Comparison of ENCODE assay signal across 8 cellular contexts in the genomic region with DNA sequence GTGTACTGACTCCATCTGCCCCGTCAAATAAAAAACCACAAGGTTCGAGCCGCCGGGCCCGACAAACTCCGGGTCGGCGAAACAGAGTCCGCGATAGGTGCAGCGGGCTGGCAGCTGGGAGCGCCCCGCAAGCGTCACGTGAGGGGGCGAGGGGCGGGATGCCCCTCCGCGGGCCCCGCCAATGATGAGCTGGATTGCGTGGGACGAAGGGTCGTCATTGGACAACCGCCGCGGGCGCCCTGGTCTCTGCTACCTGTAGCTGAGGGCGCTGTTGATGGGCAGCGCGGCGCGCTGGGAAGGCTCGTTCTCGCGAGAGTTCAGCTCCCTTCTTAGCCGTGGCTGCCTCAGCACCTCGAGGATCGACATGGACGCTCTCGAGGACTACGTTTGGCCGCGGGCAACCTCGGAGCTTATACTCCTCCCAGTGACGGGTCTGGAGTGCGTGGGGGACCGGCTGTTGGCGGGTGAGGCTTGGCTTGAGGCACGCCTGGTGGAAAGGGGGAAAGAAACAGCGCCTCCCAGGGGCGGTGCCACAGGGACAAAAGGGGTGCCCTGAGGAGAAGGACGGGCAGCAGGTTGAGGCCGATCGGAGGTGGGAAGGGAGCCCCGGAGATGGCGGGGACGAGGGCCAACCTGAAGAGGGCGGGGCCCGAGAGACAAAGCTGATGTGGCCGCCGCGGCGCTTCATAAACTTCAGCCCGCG. TPM values are rescaled to one million over a fixed set of nuclear protein-coding genes. Genes with fewer than 3 reads are reported as not detected.
DNase-seq lines count a peak whose midpoint lies in the region; ATAC-seq, FAIRE-seq and TF ChIP-seq lines count a peak whose summit lies in the region.

A gene with protein sequence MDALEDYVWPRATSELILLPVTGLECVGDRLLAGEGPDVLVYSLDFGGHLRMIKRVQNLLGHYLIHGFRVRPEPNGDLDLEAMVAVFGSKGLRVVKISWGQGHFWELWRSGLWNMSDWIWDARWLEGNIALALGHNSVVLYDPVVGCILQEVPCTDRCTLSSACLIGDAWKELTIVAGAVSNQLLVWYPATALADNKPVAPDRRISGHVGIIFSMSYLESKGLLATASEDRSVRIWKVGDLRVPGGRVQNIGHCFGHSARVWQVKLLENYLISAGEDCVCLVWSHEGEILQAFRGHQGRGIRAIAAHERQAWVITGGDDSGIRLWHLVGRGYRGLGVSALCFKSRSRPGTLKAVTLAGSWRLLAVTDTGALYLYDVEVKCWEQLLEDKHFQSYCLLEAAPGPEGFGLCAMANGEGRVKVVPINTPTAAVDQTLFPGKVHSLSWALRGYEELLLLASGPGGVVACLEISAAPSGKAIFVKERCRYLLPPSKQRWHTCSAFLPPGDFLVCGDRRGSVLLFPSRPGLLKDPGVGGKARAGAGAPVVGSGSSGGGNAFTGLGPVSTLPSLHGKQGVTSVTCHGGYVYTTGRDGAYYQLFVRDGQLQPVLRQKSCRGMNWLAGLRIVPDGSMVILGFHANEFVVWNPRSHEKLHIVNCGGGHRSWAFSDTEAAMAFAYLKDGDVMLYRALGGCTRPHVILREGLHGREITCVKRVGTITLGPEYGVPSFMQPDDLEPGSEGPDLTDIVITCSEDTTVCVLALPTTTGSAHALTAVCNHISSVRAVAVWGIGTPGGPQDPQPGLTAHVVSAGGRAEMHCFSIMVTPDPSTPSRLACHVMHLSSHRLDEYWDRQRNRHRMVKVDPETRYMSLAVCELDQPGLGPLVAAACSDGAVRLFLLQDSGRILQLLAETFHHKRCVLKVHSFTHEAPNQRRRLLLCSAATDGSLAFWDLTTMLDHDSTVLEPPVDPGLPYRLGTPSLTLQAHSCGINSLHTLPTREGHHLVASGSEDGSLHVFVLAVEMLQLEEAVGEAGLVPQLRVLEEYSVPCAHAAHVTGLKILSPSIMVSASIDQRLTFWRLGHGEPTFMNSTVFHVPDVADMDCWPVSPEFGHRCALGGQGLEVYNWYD (plus strand): TSS at position 324 of the 703 bp plus-strand sequence. CDS start 41 bp downstream, at position 365.

- TF ChIP-seq CTCF in right atrium auricular region (IDR thresholded peaks at IDR 0.05) (peak; percentile 34 to 68), psoas muscle (IDR thresholded peaks at IDR 0.05) (peak; percentile 35)

- H3K27ac Mint-ChIP-seq in T-helper 17 cell = peak within 1 kb of the TSS; percentile 99

- no peaks in the 10 kb centered on the region for H3K27me3 ChIP-seq in right atrium auricular region
- no peaks in the 10 kb centered on the region for H3K27me3 ChIP-seq in psoas muscle (ENCODE audit: insufficient read depth in 3 of 3, low read length in 2 of 3)

- WGBS in psoas muscle, 3 donors = 0 to 1% (median 0%) methylated on average over 63 to 65 of the region's 65 CpGs

- peak; percentile 87 for ATAC-seq in GM18498 (IDR thresholded peaks at IDR 0.05; ENCODE audit: unreplicated experiment)
- ATAC-seq in HG02938 (IDR thresholded peaks at IDR 0.05; ENCODE audit: unreplicated experiment) = peak; percentile 79
- peak; percentile 92 for ATAC-seq in T-helper 17 cell
- peak; percentile 93 to 96 (median 94) for ATAC-seq in psoas muscle

- H3K4me3 ChIP-seq in right atrium auricular region (peak within 1 kb of the TSS; percentile 75 to 82), psoas muscle (peak within 1 kb of the TSS; percentile 87)

- H3K4me1 Mint-ChIP-seq in T-helper 17 cell = peaks cover 30% of the 10 kb centered on the region

- peaks cover 2% of the 10 kb centered on the region for H3K36me3 Mint-ChIP-seq in T-helper 17 cell (ENCODE audit: low read depth)

- H3K4me3 Mint-ChIP-seq in T-helper 17 cell = peak within 1 kb of the TSS; percentile 100

- H3K27ac ChIP-seq in angular gyrus (ENCODE audit: low read depth, low read length) = peak within 1 kb of the TSS; percentile 92
- peak within 1 kb of the TSS; percentile 97 to 98 for H3K27ac ChIP-seq in right atrium auricular region
- H3K27ac ChIP-seq in psoas muscle = peak within 1 kb of the TSS; percentile 95

- FAIRE-seq in urothelium cell line (lab: Jason Lieb, UNC) = peak; percentile 88

- DNase-seq in NCI-H1694 treated with DMSO at 0.1 percent for 48 hours (lab: John Stamatoyannopoulos, UW) = peak; percentile 72
- peak; percentile 92 to 96 (median 94) for DNase-seq in T-helper 17 cell
- peak; percentile 98 for DNase-seq in right atrium auricular region (ENCODE audit: low spot score)
- peak; percentile 97 to 98 for DNase-seq in psoas muscle
- DNase-seq in urothelium cell line (ENCODE audit: low spot score) = peak; percentile 98

- intact Hi-C loops in psoas muscle (cut with DNase I) = no loop called here

- peaks cover 0 to 23% of the 10 kb centered on the region in 2 donors for H3K4me1 ChIP-seq in right atrium auricular region
- peaks cover 28% of the 10 kb centered on the region for H3K4me1 ChIP-seq in psoas muscle

- no peaks in the 10 kb centered on the region for H3K27me3 Mint-ChIP-seq in T-helper 17 cell

- peaks cover 7% of the 10 kb centered on the region for H3K36me3 ChIP-seq in right atrium auricular region
- peaks cover 0 to 12% of the 10 kb centered on the region in 2 donors for H3K36me3 ChIP-seq in psoas muscle (ENCODE audit: insufficient read depth in 1 of 2, low read depth in 1 of 2)

- no peaks in the 10 kb centered on the region for H3K9me3 ChIP-seq in T-helper 17 cell (ENCODE audit: control insufficient read depth, low read length, poor library complexity, severe bottlenecking)
- no peaks in the 10 kb centered on the region for H3K9me3 ChIP-seq in right atrium auricular region
- no peaks in the 10 kb centered on the region for H3K9me3 ChIP-seq in psoas muscle

RNA-seq across cellular contexts. Expression of the gene that starts here (rescaled TPM):
- 100 to 1,000 TPM; 181 to 202 TPM for total RNA-seq in T-helper 17 cell
- total RNA-seq in right atrium auricular region = 10 to 100 TPM; 51.2 to 71.1 TPM
- 10 to 100 TPM; 55.1 to 65.7 (median 59.6) TPM for total RNA-seq in psoas muscle
- polyA plus RNA-seq in psoas muscle = 10 to 100 TPM; 30.5 to 49.5 (median 46.9) TPM

Comparison
In these comparisons a context has a peak if more than half of its experiments do, and no peak if none do; other contexts are left out.
1. Peak in every context shown above with its lines: DNase-seq, ATAC-seq, H3K4me3 ChIP-seq and H3K27ac ChIP-seq.